ENCODE assay signal across 21 cellular contexts in the genomic region with DNA sequence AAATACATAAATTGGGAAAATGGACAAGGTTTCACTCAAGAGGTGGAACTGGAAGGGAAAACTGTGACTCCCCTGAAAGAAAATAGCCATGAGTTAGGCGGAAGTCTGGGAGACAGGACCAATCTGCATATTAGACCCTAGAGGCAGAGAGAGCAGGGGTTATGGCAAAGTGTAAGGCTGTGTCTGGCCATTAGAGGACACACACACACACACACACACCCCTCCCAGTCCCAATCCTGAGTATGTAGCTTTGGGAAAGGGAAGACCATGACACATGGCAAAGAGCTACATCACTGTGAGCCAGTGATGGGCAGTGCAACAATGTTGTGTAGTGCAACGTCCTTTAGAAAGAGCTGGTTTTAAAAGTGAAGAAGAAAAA.
"Had no signal": no experiment of that assay in that cellular context is flagged by ENCODE, and none has a peak within 500 bp of the region (broad histone marks: within the 10 kb centered on the region; RNA-seq: fewer than 3 reads in every experiment).

No MANE protein-coding gene starts in this region.

- H3K4me3 ChIP-seq: MG63, SJSA1, SK-N-MC had no signal

- H3K27me3 ChIP-seq: MG63, SJSA1 had no signal

- H3K4me1 ChIP-seq: SJSA1 had no signal

- DNase-seq: IMR-90, Karpas-422, KG1, MG63, NCI-H1092 treated with DMSO at 0.1 percent for 48 hours, NCI-H1436, NCI-H187, NCI-H2029, NCI-H2081 treated with DMSO at 0.1 percent for 48 hours, NCI-H2171, NCI-H226, NCI-H446, NCI-H510A, NCI-H524 treated with DMSO at 0.1 percent for 48 hours, NCI-H69, NCI-H774, Right ventricle myocardium superior, RPMI8226, SIG-M5 had no signal

- H3K36me3 ChIP-seq: MG63, SJSA1 had no signal

- H3K9me3 ChIP-seq: MG63, SJSA1 had no signal

- H3K27ac ChIP-seq: SJSA1, SK-N-MC had no signal
